Comparison of ENCODE assay signal across 8 cellular contexts in genomic region chr6:30942338-30943060, GRCh38. TPM values are rescaled to one million over a fixed set of nuclear protein-coding genes. Genes with fewer than 3 reads are reported as not detected.
DNase-seq lines count a peak whose midpoint lies in the region; ATAC-seq and TF ChIP-seq lines count a peak whose summit lies in the region.

No MANE protein-coding gene starts in this region.

- no peaks in the 10 kb centered on the region for H3K9me2 ChIP-seq in PC-9 (ENCODE audit: insufficient read depth)

- BruUV-seq in PC-9 (replicated peaks; lab: Mats Ljungman, UMichigan) = no TSS peak

- POLR2A ChIA-PET in PC-9 (lab: Charles Lee; ENCODE audit: unreplicated experiment) = interaction anchor here (0.7 kb wide), 2 partner anchors 349 to 616 kb away, joined by 9 to 27 read pairs; no protein-coding TSS in a partner anchor

- H3K4me3 ChIP-seq in PC-9 = no peak overlapping the region
- no peak overlapping the region for H3K4me3 ChIP-seq in fibroblast of lung (replicated peaks in 1 of 4; ENCODE audit: control extremely low read depth in 1 of 4, insufficient read depth in 1 of 4, low read depth in 3 of 4, low read length in 4 of 4)
- H3K4me3 ChIP-seq in neural progenitor cell = no peak overlapping the region

- no peaks in the 10 kb centered on the region for H3K9me3 Mint-ChIP-seq in neural progenitor cell

- no peaks in the 10 kb centered on the region for H3K27me3 ChIP-seq in PC-9 (ENCODE audit: insufficient read depth, low read depth)
- H3K27me3 ChIP-seq in fibroblast of lung (ENCODE audit: control insufficient read depth, insufficient read depth, low read length) = peaks cover 20% of the 10 kb centered on the region
- H3K27me3 ChIP-seq in neural progenitor cell = no peaks in the 10 kb centered on the region

- H3K9ac ChIP-seq in fibroblast of lung (ENCODE audit: insufficient read depth, low read length) (no peak overlapping the region), neural progenitor cell (no peak overlapping the region)

- peak overlapping the region; percentile 69 for H3K27ac Mint-ChIP-seq in neural progenitor cell

- H2AFZ ChIP-seq in PC-9 = no peak overlapping the region; the same call in 1 of the 2 replicates
- peak overlapping the region; percentile 85 for H2AFZ ChIP-seq in fibroblast of lung (ENCODE audit: low read length)
- H2AFZ ChIP-seq in neural progenitor cell (replicated peaks) = no peak overlapping the region

- no peaks in the 10 kb centered on the region for H4K20me1 ChIP-seq in PC-9 (ENCODE audit: insufficient read depth)
- H4K20me1 ChIP-seq in fibroblast of lung (ENCODE audit: control insufficient read depth, extremely low read depth, insufficient read depth, low read length) = no peaks in the 10 kb centered on the region
- H4K20me1 ChIP-seq in neural progenitor cell (ENCODE audit: low read depth) = no peaks in the 10 kb centered on the region

- H3K36me3 ChIP-seq in PC-9 (ENCODE audit: low read depth) (no peaks in the 10 kb centered on the region), fibroblast of lung (ENCODE audit: control insufficient read depth, insufficient read depth, low read length) (no peaks in the 10 kb centered on the region), neural progenitor cell (no peaks in the 10 kb centered on the region)

- no peak overlapping the region for H3K27ac ChIP-seq in PC-9
- H3K27ac ChIP-seq in fibroblast of lung (ENCODE audit: insufficient read depth, low read length) = no peak overlapping the region
- no peak overlapping the region for H3K27ac ChIP-seq in neural progenitor cell

- CTCF ChIA-PET in PC-9 (lab: Charles Lee) = interaction anchor here (0.6 to 1.4 kb wide), 12 partner anchors 14 to 448 kb away, joined by 3 to 16 read pairs (median 4); partner anchors contain the start of gene MUC21

- peaks cover 8% of the 10 kb centered on the region; the same call in 1 of the 2 replicates for H3K4me1 ChIP-seq in PC-9 (replicated peaks; ENCODE audit: insufficient read depth)
- peaks cover 4% of the 10 kb centered on the region for H3K4me1 ChIP-seq in fibroblast of lung (ENCODE audit: control insufficient read depth, extremely low read depth, insufficient read depth, low read length)
- H3K4me1 ChIP-seq in neural progenitor cell = peaks cover 5% of the 10 kb centered on the region

- peak overlapping the region; percentile 46 for H3K4me3 Mint-ChIP-seq in neural progenitor cell

- H3F3A ChIP-seq in PC-9 (ENCODE audit: insufficient read depth, low read depth) (peaks cover 5% of the 10 kb centered on the region; the same call in 1 of the 2 replicates), neural progenitor cell (ENCODE audit: low read depth) (no peaks in the 10 kb centered on the region)

- H3K36me3 Mint-ChIP-seq in neural progenitor cell = no peaks in the 10 kb centered on the region

- no peaks in the 10 kb centered on the region for H3K9me3 ChIP-seq in PC-9 (ENCODE audit: insufficient read depth, low read depth)
- no peaks in the 10 kb centered on the region for H3K9me3 ChIP-seq in fibroblast of lung (ENCODE audit: control insufficient read depth, insufficient read depth, low read depth, low read length)
- no peaks in the 10 kb centered on the region for H3K9me3 ChIP-seq in neural progenitor cell (ENCODE audit: low read depth)

- H3K4me2 ChIP-seq in PC-9 (peak overlapping the region; percentile 39), fibroblast of lung (ENCODE audit: extremely low read depth, insufficient read depth, low read length) (peak overlapping the region; percentile 46), neural progenitor cell (peak overlapping the region; percentile 46)

- peaks cover 20% of the 10 kb centered on the region for H3K4me1 Mint-ChIP-seq in neural progenitor cell

- TF ChIP-seq CTCF in PC-9 (conservative IDR thresholded peaks at IDR 0.05) (peak; percentile 80), fibroblast of lung (conservative IDR thresholded peaks at IDR 0.05 in 1 of 2, IDR thresholded peaks at IDR 0.05 in 1 of 2; ENCODE audit: low read depth in 1 of 2, low read length in 2 of 2) (peak; percentile 55 to 61), neural progenitor cell (IDR thresholded peaks at IDR 0.05) (peak; percentile 67)

- H3K79me2 ChIP-seq in PC-9 (ENCODE audit: low read depth) (no peaks in the 10 kb centered on the region), fibroblast of lung (ENCODE audit: control insufficient read depth, insufficient read depth, low read length) (no peaks in the 10 kb centered on the region), neural progenitor cell (ENCODE audit: low read depth) (no peaks in the 10 kb centered on the region)

- no peak for ATAC-seq in GM19455 (IDR thresholded peaks at IDR 0.05; ENCODE audit: unreplicated experiment)
- ATAC-seq in HG03025 (IDR thresholded peaks at IDR 0.05; ENCODE audit: low FRiP score, unreplicated experiment) = no peak

- H3K27me3 Mint-ChIP-seq in neural progenitor cell (ENCODE audit: insufficient read depth, low read depth) = peaks cover 21% of the 10 kb centered on the region

- DNase-seq in ELF-1 (ENCODE audit: low read depth, low spot score) (peak; percentile 96), PC-9 (peak; percentile 82 to 91), fibroblast of lung (ENCODE audit: low read depth in 2 of 2) (peak; percentile 70 to 78), neural progenitor cell (ENCODE audit: low spot score) (peak; percentile 97), GDM1 (lab: John Stamatoyannopoulos, UW) (no peak)
- no peak for DNase-seq in stimulated activated CD8-positive, alpha-beta memory T cell treated with anti-CD3 and anti-CD28 coated beads, Interleukin-4, amount 100 ng/mL, for 48 hours

- intact Hi-C loops in PC-9 (cut with micrococcal nuclease; ENCODE audit: unreplicated experiment) = loop anchor here (1.0 kb wide), 1 partner anchor 100 kb away; no protein-coding TSS in a partner anchor

RNA-seq across cellular contexts. Expression of gene MUCL3, which starts 1.7 kb away (rescaled TPM):
- not detected in 2 replicates for total RNA-seq in PC-9 (2021)
- total RNA-seq in fibroblast of lung = not detected in 2 replicates
- 0.01 TPM in 1 of 2 replicates, not detected in the other for polyA plus RNA-seq in fibroblast of lung
- polyA plus RNA-seq in fibroblast of lung (2012) = not detected in 2 replicates
- not detected in 2 replicates for polyA minus RNA-seq in fibroblast of lung (ENCODE audit: low replicate concordance)
- 0.03 TPM in 1 of 2 replicates, not detected in the other for total RNA-seq in neural progenitor cell (ENCODE audit: low replicate concordance)

RNA-seq across cellular contexts. Expression of gene SFTA2, which starts 10.5 kb away (rescaled TPM):
- 0.72 and 0.75 TPM in 2 replicates for total RNA-seq in PC-9 (2021)
- total RNA-seq in fibroblast of lung = not detected in 2 replicates
- not detected in 2 replicates for polyA plus RNA-seq in fibroblast of lung
- polyA plus RNA-seq in fibroblast of lung (2012) = not detected in 2 replicates
- polyA minus RNA-seq in fibroblast of lung (ENCODE audit: low replicate concordance) = not detected in 2 replicates
- total RNA-seq in neural progenitor cell (ENCODE audit: low replicate concordance) = not detected in 2 replicates

RNA-seq across cellular contexts. Expression of gene VARS2, which starts 28.5 kb away (rescaled TPM):
- total RNA-seq in PC-9 (2021) = 59.4 and 60.3 TPM in 2 replicates
- 13.1 and 20.5 TPM in 2 replicates for total RNA-seq in fibroblast of lung
- polyA plus RNA-seq in fibroblast of lung = 6.8 and 11.4 TPM in 2 replicates
- 8.9 and 18.5 TPM in 2 replicates for polyA plus RNA-seq in fibroblast of lung (2012)
- 10.8 and 31.9 TPM in 2 replicates for polyA minus RNA-seq in fibroblast of lung (ENCODE audit: low replicate concordance)
- 21.5 and 64.6 TPM in 2 replicates for total RNA-seq in neural progenitor cell (ENCODE audit: low replicate concordance)

RNA-seq across cellular contexts. Expression of gene GTF2H4, which starts 34.5 kb away (rescaled TPM):
- total RNA-seq in PC-9 (2021) = 31.3 and 43.9 TPM in 2 replicates
- total RNA-seq in fibroblast of lung = 8.7 and 12.2 TPM in 2 replicates
- 15.3 and 25.3 TPM in 2 replicates for polyA plus RNA-seq in fibroblast of lung
- 11.9 and 19.3 TPM in 2 replicates for polyA plus RNA-seq in fibroblast of lung (2012)
- 20.4 and 21.8 TPM in 2 replicates for polyA minus RNA-seq in fibroblast of lung (ENCODE audit: low replicate concordance)
- total RNA-seq in neural progenitor cell (ENCODE audit: low replicate concordance) = 29.2 and 50.0 TPM in 2 replicates

RNA-seq across cellular contexts. Expression of gene MUC21, which starts 41.0 kb away (rescaled TPM):
- total RNA-seq in PC-9 (2021) (0.13 TPM in 1 of 2 replicates, not detected in the other), fibroblast of lung (not detected in 2 replicates), neural progenitor cell (ENCODE audit: low replicate concordance) (not detected in 2 replicates)
- not detected in 2 replicates for polyA plus RNA-seq in fibroblast of lung
- polyA plus RNA-seq in fibroblast of lung (2012) = not detected in 2 replicates
- not detected in 2 replicates for polyA minus RNA-seq in fibroblast of lung (ENCODE audit: low replicate concordance)

Comparison
In these comparisons a context has a peak if more than half of its experiments do, and no peak if none do; other contexts are left out.
1. DNase-seq: peak in ELF-1 (single experiment), PC-9 (2 of 2), fibroblast of lung (2 of 2) and neural progenitor cell (single experiment); none in stimulated activated CD8-positive, alpha-beta memory T cell treated with anti-CD3 and anti-CD28 coated beads, Interleukin-4, amount 100 ng/mL, for 48 hours (single experiment) and GDM1 (single experiment).
2. Peak in every context shown above with its lines, with median percentiles within 50 percentile points of each other: H3K4me2 ChIP-seq and CTCF ChIP-seq.